Comparison of ENCODE assay signal across 1 cellular context in the genomic region with DNA sequence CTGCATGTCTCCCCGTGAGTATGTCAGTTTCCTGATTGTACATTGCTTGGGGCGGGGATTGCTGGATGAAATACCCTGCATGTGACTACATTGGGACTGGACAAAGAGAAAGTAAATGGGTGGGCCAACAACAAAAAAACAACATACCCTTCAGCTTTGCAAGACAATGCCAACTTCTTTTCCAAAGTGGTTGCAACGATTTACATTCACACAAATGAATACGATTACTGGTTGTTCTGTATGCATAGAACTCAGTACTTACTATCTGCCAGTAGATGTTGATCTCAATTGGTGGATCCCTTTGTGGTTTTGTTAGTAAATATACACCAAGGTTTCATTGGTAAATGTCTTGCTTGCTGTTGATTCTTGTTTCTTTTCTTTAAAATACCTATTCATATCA.
TF ChIP-seq lines count a peak whose summit lies in the region.

No MANE protein-coding gene starts in this region.

TF ChIP-seq in H1, 55 proteins besides CTCF, POLR2A, EP300 and RAD21:
- no peak for TF ChIP-seq NANOG (IDR thresholded peaks at IDR 0.05; ENCODE audit: insufficient read depth, low read depth, low read length, poor library complexity, severe bottlenecking)
- TF ChIP-seq PHF8 (conservative IDR thresholded peaks at IDR 0.05; ENCODE audit: low read depth, low read length), result no peak
- no peak for TF ChIP-seq CREB1 (IDR thresholded peaks at IDR 0.05)
- no peak for TF ChIP-seq SIX5 (IDR thresholded peaks at IDR 0.05; ENCODE audit: low read depth, low read length)
- no peak for TF ChIP-seq SRF (IDR thresholded peaks at IDR 0.05; ENCODE audit: low read depth, low read length)
- TF ChIP-seq GABPA (IDR thresholded peaks at IDR 0.05; ENCODE audit: borderline replicate concordance, insufficient read depth, low read length), result no peak
- TF ChIP-seq HDAC6 (IDR thresholded peaks at IDR 0.05; ENCODE audit: low read depth, low read length), result no peak
- no peak for TF ChIP-seq TCF12 (IDR thresholded peaks at IDR 0.05; ENCODE audit: low read depth, low read length)
- no peak for TF ChIP-seq CBX8 (IDR thresholded peaks at IDR 0.05; ENCODE audit: borderline replicate concordance, low read depth, low read length)
- TF ChIP-seq CHD2 (IDR thresholded peaks at IDR 0.05; ENCODE audit: low read length), result no peak
- TF ChIP-seq JUND (IDR thresholded peaks at IDR 0.05; ENCODE audit: low read length), result no peak
- TF ChIP-seq SAP30 (IDR thresholded peaks at IDR 0.05; ENCODE audit: insufficient read depth, insufficient replicate concordance, low read length), result no peak
- TF ChIP-seq EGR1 (IDR thresholded peaks at IDR 0.05; ENCODE audit: borderline replicate concordance, low read depth, low read length), result no peak
- no peak for TF ChIP-seq KDM4A (IDR thresholded peaks at IDR 0.05; ENCODE audit: low read depth, low read length, severe bottlenecking)
- TF ChIP-seq GTF2F1 (IDR thresholded peaks at IDR 0.05; ENCODE audit: borderline replicate concordance, low read depth, low read length), result no peak
- TF ChIP-seq BRCA1 (IDR thresholded peaks at IDR 0.05; ENCODE audit: low read depth, low read length), result no peak
- no peak for TF ChIP-seq CHD7 (IDR thresholded peaks at IDR 0.05; ENCODE audit: insufficient replicate concordance, low read length)
- no peak for TF ChIP-seq SP4 (IDR thresholded peaks at IDR 0.05; ENCODE audit: low read length)
- no peak for TF ChIP-seq CTBP2 (IDR thresholded peaks at IDR 0.05; ENCODE audit: borderline replicate concordance, insufficient read depth, insufficient read length, low read length)
- TF ChIP-seq POLR2AphosphoS5 (IDR thresholded peaks at IDR 0.05; ENCODE audit: low read depth, low read length), result no peak
TF ChIP-seq in H1: peak in this region for 0.
